In the genomic region with DNA sequence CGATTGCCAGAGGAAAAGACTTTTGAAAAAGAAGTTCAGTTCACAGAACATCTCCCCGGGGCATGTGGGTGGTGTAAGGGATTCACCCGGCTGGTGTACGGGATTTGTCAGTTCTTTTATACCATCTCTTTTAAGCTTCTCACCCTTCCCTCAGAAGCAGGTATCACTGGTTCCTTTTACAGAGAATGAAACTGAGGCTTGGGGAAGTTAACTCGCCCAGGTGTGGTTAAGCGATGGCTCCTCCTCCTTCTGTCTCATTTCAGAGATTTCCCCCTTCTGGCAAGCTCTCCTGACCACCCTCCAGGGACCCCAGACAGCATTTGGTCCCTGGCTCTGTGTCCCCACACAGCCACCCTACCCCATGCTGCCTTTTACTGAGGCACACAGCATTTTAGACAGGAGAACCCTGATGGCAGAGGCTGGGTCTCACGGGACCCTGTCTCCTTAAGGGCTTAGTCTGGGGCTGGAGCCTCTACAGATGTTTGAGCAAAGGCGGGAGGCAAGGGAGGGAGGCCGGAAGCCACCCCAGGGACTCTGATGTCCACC, we compare ENCODE assay signal across 8 cellular contexts. TPM values are rescaled to one million over a fixed set of nuclear protein-coding genes. Genes with fewer than 3 reads are reported as not detected.
DNase-seq lines count a peak whose midpoint lies in the region; ATAC-seq, FAIRE-seq and TF ChIP-seq lines count a peak whose summit lies in the region.

No MANE protein-coding gene starts in this region.

- H3K27ac ChIP-seq in A549 (peak overlapping the region; percentile 28 to 59; a peak in 4 of 6 replicates), ascending aorta (peak overlapping the region; percentile 40 to 54), smooth muscle cell (ENCODE audit: low read depth) (peak overlapping the region; percentile 57)

- CTCF ChIA-PET in A549 (lab: Yijun Ruan, JAX) = interaction anchor here (0.9 to 3.2 kb wide), 8 partner anchors 13 to 75 kb away, joined by 3 to 13 read pairs (median 4); no protein-coding TSS in a partner anchor

- no peak for TF ChIP-seq POLR2A in A549 (IDR thresholded peaks at IDR 0.05; ENCODE audit: low read length)

- peaks cover 18% of the 10 kb centered on the region for H3F3A ChIP-seq in smooth muscle cell (ENCODE audit: low read depth)

- in situ Hi-C loops in ACHN (cut with HindIII; ENCODE audit: low pct_ligation_motif_present, low pct_unique_long_range_greater_than_20kb, low sequenced_read_pairs) = no loop called here

- FAIRE-seq in A549 (lab: Jason Lieb, UNC) (no peak), RCC 7860 (lab: Jason Lieb, UNC) (no peak)

- no peak overlapping the region for H3K9ac ChIP-seq in smooth muscle cell (ENCODE audit: low read depth)

- intact Hi-C loops in ascending aorta (cut with DNase I) = no loop called here

- peaks cover 52% of the 10 kb centered on the region for H3K4me1 ChIP-seq in A549
- peaks cover 16 to 44% of the 10 kb centered on the region in 2 donors for H3K4me1 ChIP-seq in ascending aorta
- peaks cover 25% of the 10 kb centered on the region for H3K4me1 ChIP-seq in smooth muscle cell (ENCODE audit: low read depth)

- DNase-seq in A549 (ENCODE audit: low read depth in 1 of 2, low spot score in 1 of 2) (no peak), GM20000 (ENCODE audit: low spot score) (peak; percentile 80), NAMALWA (ENCODE audit: low spot score) (peak; percentile 85), ascending aorta (ENCODE audit: low spot score in 2 of 2) (no peak), smooth muscle cell (lab: John Stamatoyannopoulos, UW; ENCODE audit: unreplicated experiment) (no peak), ACHN (no peak), RCC 7860 (ENCODE audit: low spot score) (no peak), LoVo (ENCODE audit: low spot score) (no peak)

- H3K4me2 ChIP-seq in A549 = no peak overlapping the region
- H3K4me2 ChIP-seq in smooth muscle cell = peak overlapping the region; percentile 21

- no peak for ATAC-seq in A549

- 88% methylated on average over 7 of the region's 9 CpGs for WGBS in A549 (ENCODE audit: missing lambda C conversion rate)
- WGBS in smooth muscle cell (ENCODE audit: low lambda C conversion rate) = 75% methylated on average over 9 of the region's 9 CpGs

- H3K79me2 ChIP-seq in smooth muscle cell (ENCODE audit: low read depth) = peaks cover 92% of the 10 kb centered on the region

- POLR2A ChIA-PET in A549 (lab: Yijun Ruan, JAX) = interaction anchor here (0.9 kb wide), 1 partner anchor 31 kb away, joined by 3 read pairs; no protein-coding TSS in a partner anchor

- no peak for TF ChIP-seq RAD21 in A549 (conservative IDR thresholded peaks at IDR 0.05 in 1 of 2, IDR thresholded peaks at IDR 0.05 in 1 of 2)

- H3K4me3 ChIP-seq in A549 (no peak overlapping the region), ascending aorta (no peak overlapping the region), smooth muscle cell (no peak overlapping the region)

- H3K36me3 ChIP-seq in ascending aorta (no peaks in the 10 kb centered on the region), smooth muscle cell (ENCODE audit: low read depth) (no peaks in the 10 kb centered on the region)

- TF ChIP-seq EP300 in A549 (IDR thresholded peaks at IDR 0.05) = no peak

- H3K9me3 ChIP-seq in A549 (no peaks in the 10 kb centered on the region), ascending aorta (no peaks in the 10 kb centered on the region), smooth muscle cell (replicated peaks; ENCODE audit: low read depth) (no peaks in the 10 kb centered on the region)

- no peak for TF ChIP-seq CTCF in A549 (IDR thresholded peaks at IDR 0.05)
- no peak for TF ChIP-seq CTCF in GM20000 (IDR thresholded peaks at IDR 0.05; ENCODE audit: extremely low read depth, missing control alignments)
- TF ChIP-seq CTCF in ascending aorta (IDR thresholded peaks at IDR 0.05) = no peak
- TF ChIP-seq CTCF in smooth muscle cell (IDR thresholded peaks at IDR 0.05; ENCODE audit: borderline replicate concordance, insufficient read depth, poor library complexity, severe bottlenecking) = no peak

- peaks cover 58% of the 10 kb centered on the region for H4K20me1 ChIP-seq in smooth muscle cell (ENCODE audit: low read depth)

- H3K27me3 ChIP-seq in ascending aorta = no peaks in the 10 kb centered on the region
- H3K27me3 ChIP-seq in smooth muscle cell (ENCODE audit: low read depth) = no peaks in the 10 kb centered on the region

- H2AFZ ChIP-seq in smooth muscle cell (ENCODE audit: low read depth) = no peak overlapping the region

TF ChIP-seq in A549, 52 proteins besides CTCF, POLR2A, EP300 and RAD21:
- TF ChIP-seq NR3C1 (IDR thresholded peaks at IDR 0.05) = no peak
- TF ChIP-seq, protein P1, sequence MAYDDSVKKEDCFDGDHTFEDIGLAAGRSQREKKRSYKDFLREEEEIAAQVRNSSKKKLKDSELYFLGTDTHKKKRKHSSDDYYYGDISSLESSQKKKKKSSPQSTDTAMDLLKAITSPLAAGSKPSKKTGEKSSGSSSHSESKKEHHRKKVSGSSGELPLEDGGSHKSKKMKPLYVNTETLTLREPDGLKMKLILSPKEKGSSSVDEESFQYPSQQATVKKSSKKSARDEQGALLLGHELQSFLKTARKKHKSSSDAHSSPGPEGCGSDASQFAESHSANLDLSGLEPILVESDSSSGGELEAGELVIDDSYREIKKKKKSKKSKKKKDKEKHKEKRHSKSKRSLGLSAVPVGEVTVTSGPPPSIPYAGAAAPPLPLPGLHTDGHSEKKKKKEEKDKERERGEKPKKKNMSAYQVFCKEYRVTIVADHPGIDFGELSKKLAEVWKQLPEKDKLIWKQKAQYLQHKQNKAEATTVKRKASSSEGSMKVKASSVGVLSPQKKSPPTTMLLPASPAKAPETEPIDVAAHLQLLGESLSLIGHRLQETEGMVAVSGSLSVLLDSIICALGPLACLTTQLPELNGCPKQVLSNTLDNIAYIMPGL (CRISPR knock-in tag; IDR thresholded peaks at IDR 0.05; ENCODE audit: borderline replicate concordance) = no peak
- TF ChIP-seq ESRRA (IDR thresholded peaks at IDR 0.05; ENCODE audit: borderline replicate concordance, low read length) = no peak
- no peak for TF ChIP-seq JUNB (IDR thresholded peaks at IDR 0.05)
- TF ChIP-seq FOSB (CRISPR knock-in tag; IDR thresholded peaks at IDR 0.05) = no peak
- no peak for TF ChIP-seq KDM5A (IDR thresholded peaks at IDR 0.05)
- no peak for TF ChIP-seq PHF8 (IDR thresholded peaks at IDR 0.05; ENCODE audit: borderline replicate concordance, low read depth)
- no peak for TF ChIP-seq HDAC2 (IDR thresholded peaks at IDR 0.05)
- TF ChIP-seq HOXB5 (CRISPR knock-in tag; IDR thresholded peaks at IDR 0.05) = no peak
- TF ChIP-seq, protein P2, sequence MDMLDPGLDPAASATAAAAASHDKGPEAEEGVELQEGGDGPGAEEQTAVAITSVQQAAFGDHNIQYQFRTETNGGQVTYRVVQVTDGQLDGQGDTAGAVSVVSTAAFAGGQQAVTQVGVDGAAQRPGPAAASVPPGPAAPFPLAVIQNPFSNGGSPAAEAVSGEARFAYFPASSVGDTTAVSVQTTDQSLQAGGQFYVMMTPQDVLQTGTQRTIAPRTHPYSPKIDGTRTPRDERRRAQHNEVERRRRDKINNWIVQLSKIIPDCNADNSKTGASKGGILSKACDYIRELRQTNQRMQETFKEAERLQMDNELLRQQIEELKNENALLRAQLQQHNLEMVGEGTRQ (IDR thresholded peaks at IDR 0.05) = no peak
- TF ChIP-seq ZSCAN20 (CRISPR knock-in tag; IDR thresholded peaks at IDR 0.05) = no peak

RNA-seq across cellular contexts. Expression of a gene that starts 2.8 kb away (rescaled TPM):
- polyA plus RNA-seq in A549 (2011; rRNA removed) (81.8 and 86.4 TPM in 2 replicates), A549 (2017; fragmentation: RNase III; extraction: RNeasy Plus Mini Kit Qiagen cat#74134 plus additional on column Dnase treatment) (40.5 to 53.2 TPM (median 45.7 TPM) in 3 replicates), smooth muscle cell (101 and 108 TPM in 2 replicates)
- 32.0 and 38.7 TPM in 2 replicates for polyA plus RNA-seq in A549 (2012; cell fraction: cytosol; rRNA removed)
- 55.8 and 74.0 TPM in 2 replicates for polyA plus RNA-seq in A549 (2012; cell fraction: nucleus; rRNA removed)
- 48.6 and 51.8 TPM in 2 replicates for polyA minus RNA-seq in A549 (2011; rRNA and poly(A)+ RNA removed)
- total RNA-seq in ascending aorta (336 TPM), smooth muscle cell (63.8 and 129 TPM in 2 replicates)

Comparison
In these comparisons a context has a peak if more than half of its experiments do, and no peak if none do; other contexts are left out.
1. DNase-seq: peak in GM20000 (single experiment) and NAMALWA (single experiment); none in A549 (0 of 2), ascending aorta (0 of 2), smooth muscle cell (single experiment), ACHN (single experiment), RCC 7860 (single experiment) and LoVo (single experiment).
2. Peak in every context shown above with its lines, with median percentiles within 50 percentile points of each other: H3K27ac ChIP-seq.